Comparison of ENCODE assay signal across 10 cellular contexts in genomic region chr19:18799389-18799970, GRCh38. TPM values are rescaled to one million over a fixed set of nuclear protein-coding genes. Genes with fewer than 3 reads are reported as not detected.
"Had no signal": no experiment of that assay in that cellular context is flagged by ENCODE, and none has a peak within 500 bp of the region (broad histone marks: within the 10 kb centered on the region; RNA-seq: fewer than 3 reads in every experiment).

No MANE protein-coding gene starts in this region.

- FAIRE-seq: H54 had no signal

- H2AFZ ChIP-seq: GM23248 had no signal

- H3K9ac ChIP-seq: GM23248 had no signal

- DNase-seq: GM23248, GOT3, H9, HCEC 1CT, HFFc6, KG1 had no signal

- H3K4me3 ChIP-seq: GM23248 had no signal

- H3K27ac ChIP-seq: GM23248, HL-60 had no signal

RNA-seq across cellular contexts. Expression of gene COMP, which starts 8.4 kb away (rescaled TPM):
- total RNA-seq: HT1080 had no signal
- polyA plus RNA-seq: IgD-negative memory B cell had no signal
